In genomic region chr2:215485032-215485431, GRCh38 we compare ENCODE assay signal across 2 cellular contexts.
TF ChIP-seq lines count a peak whose summit lies in the region.

No MANE protein-coding gene starts in this region.

TF ChIP-seq in HepG2, 621 proteins besides CTCF, POLR2A, EP300 and RAD21:
- TF ChIP-seq ZFP41 (CRISPR knock-in tag; IDR thresholded peaks at IDR 0.05; ENCODE audit: borderline replicate concordance) (no peak), HMGA1 (CRISPR knock-in tag; conservative IDR thresholded peaks at IDR 0.05) (no peak), MAFK (conservative IDR thresholded peaks at IDR 0.05 in 1 of 2, IDR thresholded peaks at IDR 0.05 in 1 of 2; ENCODE audit: low read length in 2 of 2) (peak; percentile 77 to 90), MAFF (IDR thresholded peaks at IDR 0.05; ENCODE audit: low read depth, low read length) (peak; percentile 73), KIAA2018 (CRISPR knock-in tag; IDR thresholded peaks at IDR 0.05; ENCODE audit: borderline replicate concordance) (no peak), MLX (CRISPR knock-in tag; IDR thresholded peaks at IDR 0.05) (no peak), RFX5 (IDR thresholded peaks at IDR 0.05; ENCODE audit: low read depth, low read length) (no peak)

TF ChIP-seq in K562, 482 proteins besides CTCF, POLR2A, EP300 and RAD21:
- TF ChIP-seq GTF2F1 (IDR thresholded peaks at IDR 0.05; ENCODE audit: low read depth, low read length) = no peak
- TF ChIP-seq ZNF316 (IDR thresholded peaks at IDR 0.05) = peak; percentile 57
TF ChIP-seq in K562: peak in this region for 1.
